8 cellular contexts compared by ENCODE assay signal in genomic region chr1:205632374-205633169, GRCh38. TPM values are rescaled to one million over a fixed set of nuclear protein-coding genes. Genes with fewer than 3 reads are reported as not detected.
DNase-seq lines count a peak whose midpoint lies in the region; ATAC-seq lines count a peak whose summit lies in the region.

No MANE protein-coding gene starts in this region.

- peaks cover 17% of the 10 kb centered on the region for H3K4me1 Mint-ChIP-seq in T-helper 1 cell treated with Interleukin-12 subunit alpha and Interleukin-12 subunit beta and Interleukin-4 antibody, amounts not matched to agents 30 μg/mL and 1 μg/mL, for 36 hours (ENCODE audit: low read depth)
- peaks cover 28% of the 10 kb centered on the region for H3K4me1 Mint-ChIP-seq in activated naive CD8-positive, alpha-beta T cell treated with anti-CD3 and anti-CD28 coated beads, Interleukin-2, amount 10 ng/mL, durations not matched to agents 7 days and 5 days

- peak overlapping the region; percentile 73 for H3K4me3 Mint-ChIP-seq in T-helper 1 cell treated with Interleukin-12 subunit alpha and Interleukin-12 subunit beta and Interleukin-4 antibody, amounts not matched to agents 30 μg/mL and 1 μg/mL, for 36 hours
- peak overlapping the region; percentile 83 for H3K4me3 Mint-ChIP-seq in activated naive CD8-positive, alpha-beta T cell treated with anti-CD3 and anti-CD28 coated beads, Interleukin-2, amount 10 ng/mL, durations not matched to agents 7 days and 5 days

- no peak for ATAC-seq in activated naive CD8-positive, alpha-beta T cell treated with anti-CD3 and anti-CD28 coated beads, Interleukin-2, amount 10 ng/mL, durations not matched to agents 7 days and 5 days (ENCODE audit: low read depth)
- no peak for ATAC-seq in GM21390 (IDR thresholded peaks at IDR 0.05; ENCODE audit: unreplicated experiment)

- POLR2A ChIA-PET in activated naive CD8-positive, alpha-beta T cell treated with anti-CD3 and anti-CD28 coated beads, Interleukin-2, amount 10 ng/mL, durations not matched to agents 7 days and 5 days (lab: Charles Lee): interaction anchor here (0.6 to 6.0 kb wide), 18 partner anchors 9 to 348 kb away, joined by 3 to 184 read pairs (median 5); partner anchors contain the start of genes NUCKS1, RAB29 and SLC45A3

- peaks cover 7% of the 10 kb centered on the region for H3K36me3 Mint-ChIP-seq in T-helper 1 cell treated with Interleukin-12 subunit alpha and Interleukin-12 subunit beta and Interleukin-4 antibody, amounts not matched to agents 30 μg/mL and 1 μg/mL, for 36 hours (ENCODE audit: low read depth)
- H3K36me3 Mint-ChIP-seq in activated naive CD8-positive, alpha-beta T cell treated with anti-CD3 and anti-CD28 coated beads, Interleukin-2, amount 10 ng/mL, durations not matched to agents 7 days and 5 days: peaks cover 8% of the 10 kb centered on the region

- H3K27ac Mint-ChIP-seq in T-helper 1 cell treated with Interleukin-12 subunit alpha and Interleukin-12 subunit beta and Interleukin-4 antibody, amounts not matched to agents 30 μg/mL and 1 μg/mL, for 36 hours: peak overlapping the region; percentile 85
- peak overlapping the region; percentile 86 for H3K27ac Mint-ChIP-seq in activated naive CD8-positive, alpha-beta T cell treated with anti-CD3 and anti-CD28 coated beads, Interleukin-2, amount 10 ng/mL, durations not matched to agents 7 days and 5 days

- DNase-seq in T-helper 1 cell: no peak
- no peak for DNase-seq in activated naive CD8-positive, alpha-beta T cell treated with anti-CD3 and anti-CD28 coated beads, Interleukin-2, amount 10 ng/mL, durations not matched to agents 7 days and 5 days
- peak; percentile 28 for DNase-seq in kidney glomerular epithelial cell (lab: John Stamatoyannopoulos, UW)
- no peak for DNase-seq in NCI-H524 (lab: John Stamatoyannopoulos, UW)
- no peak for DNase-seq in COLO668 (lab: John Stamatoyannopoulos, UW; ENCODE audit: unreplicated experiment)

- no peaks in the 10 kb centered on the region for H3K9me3 Mint-ChIP-seq in T-helper 1 cell treated with Interleukin-12 subunit alpha and Interleukin-12 subunit beta and Interleukin-4 antibody, amounts not matched to agents 30 μg/mL and 1 μg/mL, for 36 hours
- no peaks in the 10 kb centered on the region for H3K9me3 Mint-ChIP-seq in activated naive CD8-positive, alpha-beta T cell treated with anti-CD3 and anti-CD28 coated beads, Interleukin-2, amount 10 ng/mL, durations not matched to agents 7 days and 5 days

- H3K27me3 Mint-ChIP-seq in T-helper 1 cell treated with Interleukin-12 subunit alpha and Interleukin-12 subunit beta and Interleukin-4 antibody, amounts not matched to agents 30 μg/mL and 1 μg/mL, for 36 hours (ENCODE audit: low read depth): peaks cover 10% of the 10 kb centered on the region
- no peaks in the 10 kb centered on the region for H3K27me3 Mint-ChIP-seq in activated naive CD8-positive, alpha-beta T cell treated with anti-CD3 and anti-CD28 coated beads, Interleukin-2, amount 10 ng/mL, durations not matched to agents 7 days and 5 days

- H3K27ac ChIP-seq in temporal lobe (ENCODE audit: low read depth, low read length): peak overlapping the region; percentile 87

RNA-seq across cellular contexts. Expression of gene ELK4, which starts 0.8 kb away (rescaled TPM):
- total RNA-seq in activated naive CD8-positive, alpha-beta T cell treated with anti-CD3 and anti-CD28 coated beads, Interleukin-2, amount 10 ng/mL, durations not matched to agents 7 days and 5 days: 100 to 1,000 TPM; 124 to 141 TPM
- 9.1 TPM for total RNA-seq in temporal lobe

RNA-seq across cellular contexts. Expression of gene SLC45A3, which starts 47.7 kb away (rescaled TPM):
- total RNA-seq in activated naive CD8-positive, alpha-beta T cell treated with anti-CD3 and anti-CD28 coated beads, Interleukin-2, amount 10 ng/mL, durations not matched to agents 7 days and 5 days: under 1 TPM; 0.17 to 0.31 TPM
- total RNA-seq in temporal lobe: 1.2 TPM

Comparison
In these comparisons a context has a peak if more than half of its experiments do, and no peak if none do; other contexts are left out.
1. RNA of gene ELK4, which starts 0.8 kb away (total RNA-seq): 124 to 141 TPM in activated naive CD8-positive, alpha-beta T cell treated with anti-CD3 and anti-CD28 coated beads, Interleukin-2, amount 10 ng/mL, durations not matched to agents 7 days and 5 days; 9.1 TPM in temporal lobe (single experiment); every median in the first group is over 10 times any median in the second.